In the genomic region with DNA sequence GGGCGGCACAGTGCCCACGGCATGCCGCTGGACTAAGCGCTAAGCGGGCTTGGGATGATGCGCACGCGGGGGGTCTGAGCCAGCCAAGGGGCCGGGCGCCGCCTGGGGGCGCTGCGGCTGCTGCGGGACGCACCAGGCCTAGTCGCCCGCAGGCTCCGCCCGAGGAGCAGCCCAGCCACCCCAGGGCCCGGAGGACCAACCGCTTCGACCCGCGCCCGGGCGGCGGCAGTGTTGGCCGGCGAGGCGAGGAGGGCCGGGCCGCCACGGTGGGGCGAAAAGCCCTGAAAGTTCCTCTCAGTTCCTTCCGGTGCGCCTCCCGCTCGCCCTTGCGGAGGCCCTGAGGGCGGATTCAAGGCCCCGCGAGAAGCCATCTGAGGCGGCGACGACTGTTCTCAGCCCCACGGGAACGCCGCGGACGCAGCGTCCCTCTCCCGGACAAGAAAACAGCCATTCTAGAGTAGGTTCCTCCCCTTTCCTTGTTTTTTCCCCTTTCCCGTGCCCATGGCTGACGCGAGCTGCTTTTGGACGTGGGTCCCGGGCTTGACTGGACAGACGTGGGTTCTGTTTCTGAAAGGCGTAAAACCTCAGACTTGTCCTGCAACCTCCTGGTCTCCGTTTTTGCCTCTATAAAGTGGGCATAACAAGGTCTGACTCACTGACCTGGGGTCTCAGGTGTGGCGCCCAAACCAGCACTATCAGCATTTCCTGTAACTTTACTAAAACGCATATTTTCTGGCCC, we compare ENCODE assay signal across 8 cellular contexts. TPM values are rescaled to one million over a fixed set of nuclear protein-coding genes. Genes with fewer than 3 reads are reported as not detected.
A peak's percentile ranks its signal among the peaks of the same experiment; 100 is the strongest.
DNase-seq lines count a peak whose midpoint lies in the region; ATAC-seq and TF ChIP-seq lines count a peak whose summit lies in the region.

A gene with protein sequence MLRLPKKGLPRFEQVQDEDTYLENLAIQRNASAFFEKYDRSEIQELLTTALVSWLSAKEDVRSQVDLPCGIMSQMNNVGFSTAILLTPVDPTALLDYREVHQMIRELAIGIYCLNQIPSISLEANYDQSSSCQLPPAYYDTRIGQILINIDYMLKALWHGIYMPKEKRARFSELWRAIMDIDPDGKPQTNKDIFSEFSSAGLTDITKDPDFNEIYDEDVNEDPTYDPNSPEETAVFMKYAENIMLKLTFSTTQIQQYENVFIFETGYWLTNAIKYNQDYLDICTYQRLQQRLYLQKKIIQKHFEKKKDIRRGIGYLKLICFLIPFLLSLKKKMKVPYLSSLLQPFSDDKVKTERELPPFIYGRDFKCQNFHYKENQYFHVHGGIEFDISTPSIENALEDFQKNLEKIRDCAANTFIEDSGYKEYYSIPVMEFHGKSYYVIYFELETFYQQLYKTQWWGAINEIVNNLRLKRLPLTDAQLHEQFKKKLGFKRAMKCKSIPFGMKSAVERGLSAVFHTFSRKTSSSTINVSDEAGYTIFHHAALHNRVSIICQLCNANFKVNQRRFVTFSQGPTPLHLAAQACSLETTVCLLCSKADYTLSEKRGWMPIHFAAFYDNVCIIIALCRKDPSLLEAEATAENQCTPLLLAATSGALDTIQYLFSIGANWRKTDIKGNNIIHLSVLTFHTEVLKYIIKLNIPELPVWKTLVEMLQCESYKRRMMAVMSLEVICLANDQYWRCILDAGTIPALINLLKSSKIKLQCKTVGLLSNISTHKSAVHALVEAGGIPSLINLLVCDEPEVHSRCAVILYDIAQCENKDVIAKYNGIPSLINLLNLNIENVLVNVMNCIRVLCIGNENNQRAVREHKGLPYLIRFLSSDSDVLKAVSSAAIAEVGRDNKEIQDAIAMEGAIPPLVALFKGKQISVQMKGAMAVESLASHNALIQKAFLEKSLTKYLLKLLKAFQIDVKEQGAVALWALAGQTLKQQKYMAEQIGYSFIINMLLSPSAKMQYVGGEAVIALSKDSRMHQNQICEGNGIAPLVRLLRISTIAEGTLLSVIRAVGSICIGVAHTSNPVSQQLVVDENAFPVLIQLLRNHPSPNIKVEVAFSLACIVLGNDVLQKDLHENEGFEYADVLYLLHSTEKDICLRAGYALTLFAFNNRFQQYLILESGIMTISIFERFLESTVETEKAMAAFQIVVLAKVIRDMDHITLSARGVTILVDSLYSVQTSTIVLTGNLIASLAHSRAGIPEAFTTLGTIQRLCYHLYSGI (N-terminal part only) (plus strand): TSS at position 297 of the 739 bp plus-strand sequence. CDS start 1,821 bp downstream, outside the sequence.

- DNase-seq in NCI-H1436 (lab: John Stamatoyannopoulos, UW) (peak; percentile 77), left kidney (ENCODE audit: low read depth, low spot score) (peak; percentile 96), SK-N-DZ (ENCODE audit: low spot score) (no peak)
- DNase-seq in activated CD4-positive, alpha-beta T cell treated with anti-CD3 and anti-CD28 coated beads for 4 hours, result peak; percentile 77 to 81
- DNase-seq in stimulated activated CD4-positive, alpha-beta T cell treated with anti-CD3 and anti-CD28 coated beads, Interleukin-1b, Interleukin-23, amount 100 ng/mL, for 48 hours, result peak; percentile 78

- TF ChIP-seq CTCF in GM12875 (IDR thresholded peaks at IDR 0.05; ENCODE audit: borderline replicate concordance, insufficient read depth, low read depth, low read length), result peak; percentile 95

- peak; percentile 97 for ATAC-seq in HG02642 (IDR thresholded peaks at IDR 0.05; ENCODE audit: poor library complexity, unreplicated experiment)

- peak within 1 kb of the TSS; percentile 98 for H3K27ac ChIP-seq in cingulate gyrus (ENCODE audit: low read depth, low read length)

- H3K4me3 ChIP-seq in GM12875 (ENCODE audit: low read depth, low read length), result peak within 1 kb of the TSS; percentile 59

RNA-seq across cellular contexts. Expression of the gene that starts here (rescaled TPM):
- 0.52 and 2.4 TPM in 2 replicates for polyA plus RNA-seq in SK-N-DZ (2014; cell fraction: cytosol; rRNA removed)
- 0.84 and 1.4 TPM in 2 replicates for polyA plus RNA-seq in SK-N-DZ (2014; cell fraction: nucleus; rRNA removed)
